8 cellular contexts compared by ENCODE assay signal in the genomic region with DNA sequence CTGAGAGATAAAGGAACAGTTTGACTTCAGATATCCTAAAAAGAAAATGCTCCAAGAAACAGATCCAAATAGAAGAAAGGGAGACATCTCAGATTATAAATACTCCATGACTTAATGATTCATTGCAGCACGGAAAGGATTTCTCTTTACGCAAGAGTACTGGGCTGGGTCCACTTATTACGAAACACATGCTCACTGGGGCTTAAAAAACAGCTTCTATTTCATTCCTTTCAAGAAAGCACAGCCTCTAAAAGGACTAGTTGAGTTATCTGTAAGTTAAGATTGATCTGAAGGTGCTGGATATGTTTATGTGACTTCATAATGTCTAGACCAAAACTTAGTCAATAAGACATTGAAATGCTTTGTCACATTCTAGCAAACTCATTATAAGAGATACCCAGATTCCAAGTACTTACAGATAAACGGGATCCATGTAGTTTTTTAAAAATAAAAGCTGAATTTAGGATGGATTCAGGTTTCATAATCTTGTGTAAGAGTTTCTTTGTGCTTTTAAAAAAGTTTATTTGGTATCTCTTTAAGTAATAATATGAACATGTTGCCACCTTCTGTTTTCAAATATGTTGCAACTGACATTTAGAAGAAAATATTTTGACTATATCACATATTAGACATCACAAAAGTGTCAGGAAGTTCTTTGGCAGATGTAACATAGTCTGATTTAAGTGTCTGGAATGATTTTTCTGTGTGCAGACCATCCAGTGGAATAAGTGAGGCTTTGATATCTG.
A peak's percentile ranks its signal among the peaks of the same experiment; 100 is the strongest.
DNase-seq lines count a peak whose midpoint lies in the region; ATAC-seq and TF ChIP-seq lines count a peak whose summit lies in the region.

No MANE protein-coding gene starts in this region.

- H3K27ac ChIP-seq in PC-3 (ENCODE audit: low read length), result peak overlapping the region; percentile 85
- peak overlapping the region; percentile 82 to 93 (median 92) for H3K27ac ChIP-seq in esophagus squamous epithelium
- peak overlapping the region; percentile 27 for H3K27ac ChIP-seq in neutrophil

- H3F3A ChIP-seq in PC-3 (ENCODE audit: low read length, unreplicated experiment), result no peaks in the 10 kb centered on the region

- no peaks in the 10 kb centered on the region for H3K9me2 ChIP-seq in PC-3 (replicated peaks; ENCODE audit: low read length)

- H3K9ac ChIP-seq in PC-3 (ENCODE audit: low read length), result peak overlapping the region; percentile 65

- CTCF ChIA-PET in PC-3 (lab: Charles Lee), result no interaction called here

- peak; percentile 30 for ATAC-seq in PC-3
- ATAC-seq in GM18868 (IDR thresholded peaks at IDR 0.05; ENCODE audit: unreplicated experiment), result no peak
- ATAC-seq in HG03354 (IDR thresholded peaks at IDR 0.05; ENCODE audit: poor library complexity, severe bottlenecking, unreplicated experiment), result no peak
- no peak for ATAC-seq in GM18861 (IDR thresholded peaks at IDR 0.05; ENCODE audit: unreplicated experiment)

- no peaks in the 10 kb centered on the region for H3K9me3 ChIP-seq in PC-3 (ENCODE audit: low read length)
- no peaks in the 10 kb centered on the region for H3K9me3 ChIP-seq in esophagus squamous epithelium
- H3K9me3 ChIP-seq in neutrophil, result no peaks in the 10 kb centered on the region

- H3K79me2 ChIP-seq in PC-3 (ENCODE audit: low read length), result no peaks in the 10 kb centered on the region

- H3K27me3 ChIP-seq in PC-3 (ENCODE audit: low read length) (no peaks in the 10 kb centered on the region), esophagus squamous epithelium (no peaks in the 10 kb centered on the region), neutrophil (no peaks in the 10 kb centered on the region)

- H4K20me1 ChIP-seq in PC-3 (ENCODE audit: low read length), result no peaks in the 10 kb centered on the region

- intact Hi-C loops in PC-3 (cut with micrococcal nuclease) (loop anchor here (5.0 kb wide), 1 partner anchor 39 kb away; no protein-coding TSS in a partner anchor), esophagus squamous epithelium (cut with DNase I) (no loop called here)

- H3K4me2 ChIP-seq in PC-3 (ENCODE audit: low read length), result peak overlapping the region; percentile 82

- H3K36me3 ChIP-seq in PC-3 (ENCODE audit: low read depth, low read length) (no peaks in the 10 kb centered on the region), esophagus squamous epithelium (peaks cover 3 to 15% (median 3%) of the 10 kb centered on the region in 3 donors), neutrophil (no peaks in the 10 kb centered on the region)

- peak; percentile 94 for DNase-seq in AG10803 (ENCODE audit: low read depth)
- DNase-seq in PC-3, result peak; percentile 60
- DNase-seq in esophagus squamous epithelium (lab: John Stamatoyannopoulos, UW), result no peak
- no peak for DNase-seq in cerebellar nuclear complex (lab: John Stamatoyannopoulos, UW)

- peak overlapping the region; percentile 55 for H2AFZ ChIP-seq in PC-3 (ENCODE audit: low read length)

- H3K4me1 ChIP-seq in PC-3 (ENCODE audit: insufficient read depth, low read length), result peaks cover 15% of the 10 kb centered on the region
- peaks cover 0 to 26% (median 4%) of the 10 kb centered on the region in 3 donors for H3K4me1 ChIP-seq in esophagus squamous epithelium
- H3K4me1 ChIP-seq in neutrophil (ENCODE audit: control insufficient read depth in 1 of 2, insufficient read depth in 1 of 2, low read depth in 1 of 2, low read length in 1 of 2), result peaks cover 10 to 12% of the 10 kb centered on the region in 2 experiments

- H3K4me3 ChIP-seq in AG10803 (ENCODE audit: low read length), result peak overlapping the region; percentile 58
- peak overlapping the region; percentile 59; the same call in 1 of the 2 replicates for H3K4me3 ChIP-seq in PC-3 (ENCODE audit: low read length)
- H3K4me3 ChIP-seq in esophagus squamous epithelium, result peak overlapping the region in 3 of 4 donors; percentile 39 to 61 (median 43)
- no peak overlapping the region for H3K4me3 ChIP-seq in neutrophil (ENCODE audit: low read depth in 1 of 2, low read length in 1 of 2)

- 13 to 21% methylated on average over 4 of the region's 4 CpGs for WGBS in esophagus squamous epithelium, 2 donors

- TF ChIP-seq CTCF in AG10803 (conservative IDR thresholded peaks at IDR 0.05; ENCODE audit: low read length), result no peak
- no peak for TF ChIP-seq CTCF in PC-3 (conservative IDR thresholded peaks at IDR 0.05; ENCODE audit: low read depth, low read length)
- no peak for TF ChIP-seq CTCF in esophagus squamous epithelium (IDR thresholded peaks at IDR 0.05)
- no peak for TF ChIP-seq CTCF in neutrophil (IDR thresholded peaks at IDR 0.05)

- TF ChIP-seq POLR2A in esophagus squamous epithelium (IDR thresholded peaks at IDR 0.05), result no peak

- POLR2A ChIA-PET in PC-3 (lab: Charles Lee; ENCODE audit: unreplicated experiment), result no interaction called here

- no TSS peak for BruUV-seq in PC-3 (replicated peaks; lab: Mats Ljungman, UMichigan)

Comparison
In these comparisons a context has a peak if more than half of its experiments do, and no peak if none do; other contexts are left out.
1. DNase-seq: peak in AG10803 (single experiment) and PC-3 (single experiment); none in esophagus squamous epithelium (single experiment) and cerebellar nuclear complex (0 of 2).
2. H3K4me3 ChIP-seq: peak in AG10803 (single experiment), PC-3 (single experiment) and esophagus squamous epithelium (3 of 4); none in neutrophil (0 of 2).
3. H3K27ac ChIP-seq: peak in every context shown above with its lines; median percentile 92 in esophagus squamous epithelium; 85 in PC-3; 27 in neutrophil.